In genomic region chr20:46216770-46217464, GRCh38 we compare ENCODE assay signal across 2 cellular contexts.
A peak's percentile ranks its signal among the peaks of the same experiment; 100 is the strongest.
TF ChIP-seq lines count a peak whose summit lies in the region.

No MANE protein-coding gene starts in this region.

TF ChIP-seq in HCT116, 20 proteins besides CTCF, POLR2A, EP300 and RAD21 (continued from another document):
- no peak for TF ChIP-seq ELF1 (IDR thresholded peaks at IDR 0.05; ENCODE audit: borderline replicate concordance, low read depth)
- no peak for TF ChIP-seq EGR1 (IDR thresholded peaks at IDR 0.05; ENCODE audit: low read depth)
- no peak for TF ChIP-seq CBX3 (IDR thresholded peaks at IDR 0.05; ENCODE audit: low read depth)
- no peak for TF ChIP-seq POLR2AphosphoS5 (IDR thresholded peaks at IDR 0.05; ENCODE audit: low read depth, low read length)
- no peak for TF ChIP-seq ATF3 (IDR thresholded peaks at IDR 0.05)
- TF ChIP-seq YY1 (IDR thresholded peaks at IDR 0.05; ENCODE audit: extremely low read depth, insufficient replicate concordance, low read depth, low read length): no peak
- TF ChIP-seq REST (IDR thresholded peaks at IDR 0.05; ENCODE audit: low read depth): no peak
- no peak for TF ChIP-seq SIN3A (IDR thresholded peaks at IDR 0.05; ENCODE audit: low read depth)
TF ChIP-seq in HCT116: peak in this region for 0.

TF ChIP-seq in GM12878, 131 proteins besides CTCF, POLR2A, EP300 and RAD21:
- no peak for TF ChIP-seq PKNOX1 (IDR thresholded peaks at IDR 0.05)
- TF ChIP-seq ZZZ3 (IDR thresholded peaks at IDR 0.05; ENCODE audit: control insufficient read depth, insufficient read length, low read depth): no peak
- TF ChIP-seq NFIC (IDR thresholded peaks at IDR 0.05; ENCODE audit: low read depth, low read length): peak; percentile 37; the same call in 1 of the 2 replicates
- no peak for TF ChIP-seq FOXM1 (IDR thresholded peaks at IDR 0.05; ENCODE audit: low read depth, low read length)
- TF ChIP-seq HDGF (IDR thresholded peaks at IDR 0.05): no peak
- no peak for TF ChIP-seq MTA3 (IDR thresholded peaks at IDR 0.05; ENCODE audit: borderline replicate concordance, low read length)
- no peak for TF ChIP-seq CEBPB (IDR thresholded peaks at IDR 0.05; ENCODE audit: borderline replicate concordance in 1 of 2, low read depth in 2 of 2, low read length in 2 of 2)
- no peak for TF ChIP-seq RFX5 (IDR thresholded peaks at IDR 0.05; ENCODE audit: low read depth, low read length)
- TF ChIP-seq CEBPZ (IDR thresholded peaks at IDR 0.05; ENCODE audit: low read depth, low read length): no peak
- no peak for TF ChIP-seq CHD4 (IDR thresholded peaks at IDR 0.05)
- no peak for TF ChIP-seq SUZ12 (IDR thresholded peaks at IDR 0.05; ENCODE audit: unreplicated experiment)
- TF ChIP-seq TCF7 (IDR thresholded peaks at IDR 0.05; ENCODE audit: borderline replicate concordance): no peak
- TF ChIP-seq BCL11A (IDR thresholded peaks at IDR 0.05; ENCODE audit: low read depth, low read length): no peak
- TF ChIP-seq IRF4 (IDR thresholded peaks at IDR 0.05; ENCODE audit: low read depth, low read length): no peak
- peak; percentile 99 for TF ChIP-seq BCL3 (IDR thresholded peaks at IDR 0.05; ENCODE audit: borderline replicate concordance, insufficient read depth, low read depth, low read length, poor library complexity, severe bottlenecking)
- TF ChIP-seq GATAD2B (conservative IDR thresholded peaks at IDR 0.05; ENCODE audit: low read depth): no peak
- no peak for TF ChIP-seq E4F1 (IDR thresholded peaks at IDR 0.05; ENCODE audit: borderline replicate concordance, partially characterized antibody)
- TF ChIP-seq ZBED1 (IDR thresholded peaks at IDR 0.05; ENCODE audit: borderline replicate concordance): no peak
- no peak for TF ChIP-seq NFYA (IDR thresholded peaks at IDR 0.05; ENCODE audit: borderline replicate concordance, low read depth, low read length)
- TF ChIP-seq E2F8 (IDR thresholded peaks at IDR 0.05; ENCODE audit: low read depth, partially characterized antibody): no peak
- TF ChIP-seq PBX3 (IDR thresholded peaks at IDR 0.05; ENCODE audit: insufficient replicate concordance, low read depth, low read length): peak; percentile 49
- TF ChIP-seq CUX1 (IDR thresholded peaks at IDR 0.05; ENCODE audit: insufficient replicate concordance, low read depth, low read length): no peak
- TF ChIP-seq PAX8 (IDR thresholded peaks at IDR 0.05): no peak
- 0 out of 2 replicates have a peak, but pooled peaks have one; percentile 10 for TF ChIP-seq TCF3 (IDR thresholded peaks at IDR 0.05; ENCODE audit: borderline replicate concordance, insufficient read depth, low read depth, low read length)
- no peak for TF ChIP-seq RCOR1 (conservative IDR thresholded peaks at IDR 0.05; ENCODE audit: low read depth, low read length)
